In the genomic region with DNA sequence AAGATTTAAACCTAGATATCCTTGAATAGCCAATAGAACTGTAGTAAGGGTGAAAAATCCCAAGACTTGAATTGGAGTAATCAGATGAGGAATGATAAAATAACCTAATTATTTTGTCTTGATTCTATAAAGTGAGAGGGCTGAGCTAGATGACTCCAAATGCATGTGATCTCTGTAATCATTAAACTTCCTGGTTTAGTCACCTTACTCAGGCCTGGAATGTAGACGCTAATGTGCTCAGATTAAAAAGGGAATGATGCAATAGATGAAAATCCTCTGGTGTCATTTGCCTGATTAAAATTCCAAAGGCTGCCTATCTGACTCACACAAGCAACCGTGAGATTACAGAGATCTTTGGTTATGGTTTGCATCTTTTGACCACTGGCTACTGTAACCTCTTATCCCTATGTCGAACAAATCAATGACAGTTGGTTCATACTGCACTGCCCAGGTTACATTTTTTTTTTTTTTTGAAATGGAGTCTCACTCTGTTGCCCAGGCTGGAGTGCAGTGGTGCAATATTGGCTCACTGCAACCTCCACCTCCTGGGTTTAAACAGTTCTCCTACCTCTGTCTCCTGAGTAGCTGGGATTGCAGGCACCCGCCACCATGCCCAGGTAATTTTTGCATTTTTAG, we compare ENCODE assay signal across 1 cellular context.
TF ChIP-seq lines count a peak whose summit lies in the region.

No MANE protein-coding gene starts in this region.

TF ChIP-seq in K562, 482 proteins besides CTCF, POLR2A, EP300 and RAD21 (continued from another document and continues in another):
- TF ChIP-seq, protein P1, sequence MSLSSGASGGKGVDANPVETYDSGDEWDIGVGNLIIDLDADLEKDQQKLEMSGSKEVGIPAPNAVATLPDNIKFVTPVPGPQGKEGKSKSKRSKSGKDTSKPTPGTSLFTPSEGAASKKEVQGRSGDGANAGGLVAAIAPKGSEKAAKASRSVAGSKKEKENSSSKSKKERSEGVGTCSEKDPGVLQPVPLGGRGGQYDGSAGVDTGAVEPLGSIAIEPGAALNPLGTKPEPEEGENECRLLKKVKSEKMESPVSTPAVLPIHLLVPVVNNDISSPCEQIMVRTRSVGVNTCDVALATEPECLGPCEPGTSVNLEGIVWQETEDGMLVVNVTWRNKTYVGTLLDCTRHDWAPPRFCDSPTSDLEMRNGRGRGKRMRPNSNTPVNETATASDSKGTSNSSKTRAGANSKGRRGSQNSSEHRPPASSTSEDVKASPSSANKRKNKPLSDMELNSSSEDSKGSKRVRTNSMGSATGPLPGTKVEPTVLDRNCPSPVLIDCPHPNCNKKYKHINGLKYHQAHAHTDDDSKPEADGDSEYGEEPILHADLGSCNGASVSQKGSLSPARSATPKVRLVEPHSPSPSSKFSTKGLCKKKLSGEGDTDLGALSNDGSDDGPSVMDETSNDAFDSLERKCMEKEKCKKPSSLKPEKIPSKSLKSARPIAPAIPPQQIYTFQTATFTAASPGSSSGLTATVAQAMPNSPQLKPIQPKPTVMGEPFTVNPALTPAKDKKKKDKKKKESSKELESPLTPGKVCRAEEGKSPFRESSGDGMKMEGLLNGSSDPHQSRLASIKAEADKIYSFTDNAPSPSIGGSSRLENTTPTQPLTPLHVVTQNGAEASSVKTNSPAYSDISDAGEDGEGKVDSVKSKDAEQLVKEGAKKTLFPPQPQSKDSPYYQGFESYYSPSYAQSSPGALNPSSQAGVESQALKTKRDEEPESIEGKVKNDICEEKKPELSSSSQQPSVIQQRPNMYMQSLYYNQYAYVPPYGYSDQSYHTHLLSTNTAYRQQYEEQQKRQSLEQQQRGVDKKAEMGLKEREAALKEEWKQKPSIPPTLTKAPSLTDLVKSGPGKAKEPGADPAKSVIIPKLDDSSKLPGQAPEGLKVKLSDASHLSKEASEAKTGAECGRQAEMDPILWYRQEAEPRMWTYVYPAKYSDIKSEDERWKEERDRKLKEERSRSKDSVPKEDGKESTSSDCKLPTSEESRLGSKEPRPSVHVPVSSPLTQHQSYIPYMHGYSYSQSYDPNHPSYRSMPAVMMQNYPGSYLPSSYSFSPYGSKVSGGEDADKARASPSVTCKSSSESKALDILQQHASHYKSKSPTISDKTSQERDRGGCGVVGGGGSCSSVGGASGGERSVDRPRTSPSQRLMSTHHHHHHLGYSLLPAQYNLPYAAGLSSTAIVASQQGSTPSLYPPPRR (CRISPR knock-in tag; IDR thresholded peaks at IDR 0.05; ENCODE audit: borderline replicate concordance) = no peak
- TF ChIP-seq BRCA1 (IDR thresholded peaks at IDR 0.05) (no peak), BRCA1 (CRISPR knock-in tag; IDR thresholded peaks at IDR 0.05) (no peak), SNRNP70 (optimal IDR thresholded peaks at IDR 0.05; ENCODE audit: low read depth, low read length) (no peak), TCF7L2 (IDR thresholded peaks at IDR 0.05; ENCODE audit: low read depth, low read length) (no peak), CSDE1 (IDR thresholded peaks at IDR 0.05) (no peak), BACH1 (tag; IDR thresholded peaks at IDR 0.05) (peak; percentile 52; the same call in 1 of the 2 replicates), ZNF140 (CRISPR knock-in tag; IDR thresholded peaks at IDR 0.05) (no peak), ZNF444 (CRISPR knock-in tag; IDR thresholded peaks at IDR 0.05) (no peak), PRPF4 (IDR thresholded peaks at IDR 0.05; ENCODE audit: insufficient read depth, low read depth, low read length, poor library complexity, severe bottlenecking) (no peak), KAT7 (CRISPR knock-in tag; IDR thresholded peaks at IDR 0.05; ENCODE audit: borderline replicate concordance) (no peak), MBD1 (CRISPR knock-in tag; IDR thresholded peaks at IDR 0.05) (no peak), EZH2 (IDR thresholded peaks at IDR 0.05; ENCODE audit: borderline replicate concordance, low read depth, low read length) (no peak), ZZZ3 (IDR thresholded peaks at IDR 0.05) (no peak), ATF1 (CRISPR knock-in tag; IDR thresholded peaks at IDR 0.05) (no peak), ATF1 (tag; IDR thresholded peaks at IDR 0.05) (peak; percentile 68), ZNF408 (CRISPR knock-in tag; IDR thresholded peaks at IDR 0.05; ENCODE audit: low read depth) (no peak), MECOM (CRISPR knock-in tag; IDR thresholded peaks at IDR 0.05) (peak; percentile 44; the same call in 1 of the 2 replicates), RFX1 (IDR thresholded peaks at IDR 0.05) (no peak; the same call in 1 of the 2 replicates), ZNF23 (CRISPR knock-in tag; IDR thresholded peaks at IDR 0.05) (no peak), TRIM28 (IDR thresholded peaks at IDR 0.05) (no peak), RBFOX2 (IDR thresholded peaks at IDR 0.05; ENCODE audit: low read depth, low read length) (peak; percentile 44; the same call in 1 of the 2 replicates), AFF1 (IDR thresholded peaks at IDR 0.05; ENCODE audit: low read depth in 1 of 2, partially characterized antibody in 2 of 2) (peak; percentile 54 to 92), NFE2 (IDR thresholded peaks at IDR 0.05; ENCODE audit: low read depth) (no peak), EP400 (IDR thresholded peaks at IDR 0.05) (peak; percentile 82), NFRKB (IDR thresholded peaks at IDR 0.05; ENCODE audit: low read depth) (0 out of 2 replicates have a peak, but pooled peaks have one; percentile 17), NCOA2 (IDR thresholded peaks at IDR 0.05; ENCODE audit: partially characterized antibody in 2 of 2) (no peak), COPS2 (conservative IDR thresholded peaks at IDR 0.05) (no peak), TEAD1 (CRISPR knock-in tag; IDR thresholded peaks at IDR 0.05) (peak; percentile 92; a peak in 3 of 4 replicates), SRSF9 (IDR thresholded peaks at IDR 0.05; ENCODE audit: borderline replicate concordance, low read depth, low read length) (no peak), MTA1 (IDR thresholded peaks at IDR 0.05; ENCODE audit: borderline replicate concordance) (peak; percentile 82; the same call in 1 of the 2 replicates), RCOR1 (IDR thresholded peaks at IDR 0.05; ENCODE audit: borderline replicate concordance in 1 of 2, low read depth in 2 of 2, low read length in 2 of 2) (peak in 1 of 2 experiments; percentile 95; a peak in 2 of 4 replicates), MYC (IDR thresholded peaks at IDR 0.05; ENCODE audit: low read depth, low read length) (peak; percentile 78), MYC (CRISPR knock-in tag; IDR thresholded peaks at IDR 0.05; ENCODE audit: borderline replicate concordance, low read depth) (no peak), SMARCA5 (IDR thresholded peaks at IDR 0.05) (peak; percentile 74; the same call in 1 of the 2 replicates)
- TF ChIP-seq, protein P2, sequence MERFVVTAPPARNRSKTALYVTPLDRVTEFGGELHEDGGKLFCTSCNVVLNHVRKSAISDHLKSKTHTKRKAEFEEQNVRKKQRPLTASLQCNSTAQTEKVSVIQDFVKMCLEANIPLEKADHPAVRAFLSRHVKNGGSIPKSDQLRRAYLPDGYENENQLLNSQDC (CRISPR knock-in tag; IDR thresholded peaks at IDR 0.05) = no peak
- TF ChIP-seq, protein P3, sequence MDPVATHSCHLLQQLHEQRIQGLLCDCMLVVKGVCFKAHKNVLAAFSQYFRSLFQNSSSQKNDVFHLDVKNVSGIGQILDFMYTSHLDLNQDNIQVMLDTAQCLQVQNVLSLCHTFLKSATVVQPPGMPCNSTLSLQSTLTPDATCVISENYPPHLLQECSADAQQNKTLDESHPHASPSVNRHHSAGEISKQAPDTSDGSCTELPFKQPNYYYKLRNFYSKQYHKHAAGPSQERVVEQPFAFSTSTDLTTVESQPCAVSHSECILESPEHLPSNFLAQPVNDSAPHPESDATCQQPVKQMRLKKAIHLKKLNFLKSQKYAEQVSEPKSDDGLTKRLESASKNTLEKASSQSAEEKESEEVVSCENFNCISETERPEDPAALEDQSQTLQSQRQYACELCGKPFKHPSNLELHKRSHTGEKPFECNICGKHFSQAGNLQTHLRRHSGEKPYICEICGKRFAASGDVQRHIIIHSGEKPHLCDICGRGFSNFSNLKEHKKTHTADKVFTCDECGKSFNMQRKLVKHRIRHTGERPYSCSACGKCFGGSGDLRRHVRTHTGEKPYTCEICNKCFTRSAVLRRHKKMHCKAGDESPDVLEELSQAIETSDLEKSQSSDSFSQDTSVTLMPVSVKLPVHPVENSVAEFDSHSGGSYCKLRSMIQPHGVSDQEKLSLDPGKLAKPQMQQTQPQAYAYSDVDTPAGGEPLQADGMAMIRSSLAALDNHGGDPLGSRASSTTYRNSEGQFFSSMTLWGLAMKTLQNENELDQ (CRISPR knock-in tag; IDR thresholded peaks at IDR 0.05; ENCODE audit: borderline replicate concordance) = no peak
- TF ChIP-seq, protein P4, sequence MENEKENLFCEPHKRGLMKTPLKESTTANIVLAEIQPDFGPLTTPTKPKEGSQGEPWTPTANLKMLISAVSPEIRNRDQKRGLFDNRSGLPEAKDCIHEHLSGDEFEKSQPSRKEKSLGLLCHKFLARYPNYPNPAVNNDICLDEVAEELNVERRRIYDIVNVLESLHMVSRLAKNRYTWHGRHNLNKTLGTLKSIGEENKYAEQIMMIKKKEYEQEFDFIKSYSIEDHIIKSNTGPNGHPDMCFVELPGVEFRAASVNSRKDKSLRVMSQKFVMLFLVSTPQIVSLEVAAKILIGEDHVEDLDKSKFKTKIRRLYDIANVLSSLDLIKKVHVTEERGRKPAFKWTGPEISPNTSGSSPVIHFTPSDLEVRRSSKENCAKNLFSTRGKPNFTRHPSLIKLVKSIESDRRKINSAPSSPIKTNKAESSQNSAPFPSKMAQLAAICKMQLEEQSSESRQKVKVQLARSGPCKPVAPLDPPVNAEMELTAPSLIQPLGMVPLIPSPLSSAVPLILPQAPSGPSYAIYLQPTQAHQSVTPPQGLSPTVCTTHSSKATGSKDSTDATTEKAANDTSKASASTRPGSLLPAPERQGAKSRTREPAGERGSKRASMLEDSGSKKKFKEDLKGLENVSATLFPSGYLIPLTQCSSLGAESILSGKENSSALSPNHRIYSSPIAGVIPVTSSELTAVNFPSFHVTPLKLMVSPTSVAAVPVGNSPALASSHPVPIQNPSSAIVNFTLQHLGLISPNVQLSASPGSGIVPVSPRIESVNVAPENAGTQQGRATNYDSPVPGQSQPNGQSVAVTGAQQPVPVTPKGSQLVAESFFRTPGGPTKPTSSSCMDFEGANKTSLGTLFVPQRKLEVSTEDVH (IDR thresholded peaks at IDR 0.05; ENCODE audit: low read depth, partially characterized antibody) = peak; percentile 55
- TF ChIP-seq, protein P5, sequence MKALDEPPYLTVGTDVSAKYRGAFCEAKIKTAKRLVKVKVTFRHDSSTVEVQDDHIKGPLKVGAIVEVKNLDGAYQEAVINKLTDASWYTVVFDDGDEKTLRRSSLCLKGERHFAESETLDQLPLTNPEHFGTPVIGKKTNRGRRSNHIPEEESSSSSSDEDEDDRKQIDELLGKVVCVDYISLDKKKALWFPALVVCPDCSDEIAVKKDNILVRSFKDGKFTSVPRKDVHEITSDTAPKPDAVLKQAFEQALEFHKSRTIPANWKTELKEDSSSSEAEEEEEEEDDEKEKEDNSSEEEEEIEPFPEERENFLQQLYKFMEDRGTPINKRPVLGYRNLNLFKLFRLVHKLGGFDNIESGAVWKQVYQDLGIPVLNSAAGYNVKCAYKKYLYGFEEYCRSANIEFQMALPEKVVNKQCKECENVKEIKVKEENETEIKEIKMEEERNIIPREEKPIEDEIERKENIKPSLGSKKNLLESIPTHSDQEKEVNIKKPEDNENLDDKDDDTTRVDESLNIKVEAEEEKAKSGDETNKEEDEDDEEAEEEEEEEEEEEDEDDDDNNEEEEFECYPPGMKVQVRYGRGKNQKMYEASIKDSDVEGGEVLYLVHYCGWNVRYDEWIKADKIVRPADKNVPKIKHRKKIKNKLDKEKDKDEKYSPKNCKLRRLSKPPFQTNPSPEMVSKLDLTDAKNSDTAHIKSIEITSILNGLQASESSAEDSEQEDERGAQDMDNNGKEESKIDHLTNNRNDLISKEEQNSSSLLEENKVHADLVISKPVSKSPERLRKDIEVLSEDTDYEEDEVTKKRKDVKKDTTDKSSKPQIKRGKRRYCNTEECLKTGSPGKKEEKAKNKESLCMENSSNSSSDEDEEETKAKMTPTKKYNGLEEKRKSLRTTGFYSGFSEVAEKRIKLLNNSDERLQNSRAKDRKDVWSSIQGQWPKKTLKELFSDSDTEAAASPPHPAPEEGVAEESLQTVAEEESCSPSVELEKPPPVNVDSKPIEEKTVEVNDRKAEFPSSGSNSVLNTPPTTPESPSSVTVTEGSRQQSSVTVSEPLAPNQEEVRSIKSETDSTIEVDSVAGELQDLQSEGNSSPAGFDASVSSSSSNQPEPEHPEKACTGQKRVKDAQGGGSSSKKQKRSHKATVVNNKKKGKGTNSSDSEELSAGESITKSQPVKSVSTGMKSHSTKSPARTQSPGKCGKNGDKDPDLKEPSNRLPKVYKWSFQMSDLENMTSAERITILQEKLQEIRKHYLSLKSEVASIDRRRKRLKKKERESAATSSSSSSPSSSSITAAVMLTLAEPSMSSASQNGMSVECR (CRISPR knock-in tag; IDR thresholded peaks at IDR 0.05) = no peak
